Comparison of ENCODE assay signal across 8 cellular contexts in genomic region chr1:109895720-109896504, GRCh38. TPM values are rescaled to one million over a fixed set of nuclear protein-coding genes. Genes with fewer than 3 reads are reported as not detected.
DNase-seq lines count a peak whose midpoint lies in the region; ATAC-seq and TF ChIP-seq lines count a peak whose summit lies in the region.

No MANE protein-coding gene starts in this region.

- H3K36me3 ChIP-seq in BLaER1 (no peaks in the 10 kb centered on the region), mucosa of descending colon (ENCODE audit: low read depth) (no peaks in the 10 kb centered on the region)

- H3K4me3 ChIP-seq in BLaER1, result no peak overlapping the region
- H3K4me3 ChIP-seq in NB4 (ENCODE audit: low read depth, low read length), result no peak overlapping the region
- no peak overlapping the region for H3K4me3 ChIP-seq in choroid plexus epithelial cell (ENCODE audit: low read depth, low read length)
- no peak overlapping the region for H3K4me3 ChIP-seq in mucosa of descending colon

- DNase-seq in NB4 (ENCODE audit: low read depth) (peak; percentile 72), choroid plexus epithelial cell (ENCODE audit: low read depth) (peak; percentile 56), mucosa of descending colon (no peak), NCI-H510A treated with DMSO at 0.1 percent for 48 hours (lab: John Stamatoyannopoulos, UW) (no peak), NCI-H446 treated with DMSO at 0.1 percent for 48 hours (lab: John Stamatoyannopoulos, UW) (no peak), retina (no peak)
- no peak for DNase-seq in stimulated activated CD4-positive, alpha-beta T cell treated with anti-CD3 and anti-CD28 coated beads, Interleukin-2, amount 100 ng/mL, for 24 hours

- ATAC-seq in mucosa of descending colon, result peak; percentile 50

- no peak for TF ChIP-seq POLR2A in NB4 (IDR thresholded peaks at IDR 0.05; ENCODE audit: extremely low read depth, insufficient read length)

- H4K20me1 ChIP-seq in BLaER1, result no peaks in the 10 kb centered on the region

- no peak overlapping the region for H3K9ac ChIP-seq in BLaER1

- H3K9me3 ChIP-seq in BLaER1 (no peaks in the 10 kb centered on the region), mucosa of descending colon (no peaks in the 10 kb centered on the region)

- TF ChIP-seq CTCF in NB4 (IDR thresholded peaks at IDR 0.05; ENCODE audit: low read depth, low read length), result no peak
- TF ChIP-seq CTCF in choroid plexus epithelial cell (conservative IDR thresholded peaks at IDR 0.05; ENCODE audit: low read depth, low read length), result no peak
- TF ChIP-seq CTCF in mucosa of descending colon (IDR thresholded peaks at IDR 0.05), result no peak

- no peak overlapping the region for H3K27ac ChIP-seq in BLaER1

- intact Hi-C loops in mucosa of descending colon (cut with DNase I, micrococcal nuclease), result no loop called here

- no peaks in the 10 kb centered on the region for H3K27me3 ChIP-seq in BLaER1

- peaks cover 9% of the 10 kb centered on the region for H3K4me1 ChIP-seq in BLaER1
- H3K4me1 ChIP-seq in mucosa of descending colon (ENCODE audit: low read depth), result peaks cover 4% of the 10 kb centered on the region

- H3K4me2 ChIP-seq in BLaER1, result peak overlapping the region; percentile 17; the same call in 1 of the 2 replicates

RNA-seq across cellular contexts. Expression of gene CSF1, which starts 14.7 kb away (rescaled TPM):
- 10 to 100 TPM in 2 of 3 donors, 1 to 10 TPM in 1; 6.5 to 34.4 (median 19.9) TPM for total RNA-seq in mucosa of descending colon

Comparison
In these comparisons a context has a peak if more than half of its experiments do, and no peak if none do; other contexts are left out.
1. DNase-seq: peak in NB4 (single experiment) and choroid plexus epithelial cell (single experiment); none in mucosa of descending colon (0 of 3), NCI-H510A treated with DMSO at 0.1 percent for 48 hours (single experiment), stimulated activated CD4-positive, alpha-beta T cell treated with anti-CD3 and anti-CD28 coated beads, Interleukin-2, amount 100 ng/mL, for 24 hours (0 of 2), NCI-H446 treated with DMSO at 0.1 percent for 48 hours (single experiment) and retina (single experiment).